In the genomic region with DNA sequence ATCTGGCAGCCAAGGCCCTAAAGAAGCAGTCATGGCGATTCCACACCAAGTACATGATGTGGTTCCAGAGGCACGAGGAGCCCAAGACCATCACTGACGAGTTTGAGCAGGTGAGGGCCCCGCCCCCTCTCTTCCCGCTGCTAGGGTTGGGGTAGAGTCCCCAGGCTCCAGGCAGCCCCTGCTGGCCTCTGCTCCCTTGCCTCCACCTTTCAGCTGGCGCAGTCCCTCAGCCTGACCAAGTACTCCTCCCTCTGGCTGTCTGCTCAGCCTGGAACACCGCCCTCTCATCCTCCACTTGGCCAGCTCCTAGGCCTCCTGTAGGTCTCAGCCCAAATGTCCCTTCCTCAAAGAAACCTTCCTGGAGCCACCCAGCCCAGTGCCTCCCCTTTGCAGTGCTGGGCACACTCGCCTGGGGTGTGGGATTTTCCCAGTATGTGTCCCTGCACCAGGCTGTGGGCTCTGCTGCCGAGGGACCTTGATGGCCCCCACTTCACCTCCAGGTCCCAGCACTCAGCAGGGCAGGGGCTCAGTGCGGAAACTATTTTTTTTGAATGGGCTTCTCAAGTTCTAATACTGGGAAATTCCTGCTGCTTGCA, we compare ENCODE assay signal across 17 cellular contexts. TPM values are rescaled to one million over a fixed set of nuclear protein-coding genes. Genes with fewer than 3 reads are reported as not detected.
DNase-seq lines count a peak whose midpoint lies in the region; ATAC-seq, FAIRE-seq and TF ChIP-seq lines count a peak whose summit lies in the region.
"Had no signal": no experiment of that assay in that cellular context is flagged by ENCODE, and none has a peak within 500 bp of the region (broad histone marks: within the 10 kb centered on the region; RNA-seq: fewer than 3 reads in every experiment).

No MANE protein-coding gene starts in this region.

- DNase-seq in A549 (ENCODE audit: low read depth in 1 of 2, low spot score in 1 of 2) = no peak
- no peak for DNase-seq in CD8-positive, alpha-beta T cell
- DNase-seq in activated T-helper 2 cell treated with anti-CD3 and anti-CD28 coated beads, Interferon-gamma antibody, Interleukin-2, Interleukin-4, amounts not matched to agents 10 μg/mL and 5 μg/mL and 100 μg/mL, durations not matched to agents 14 hours and 24 hours and 36 hours (ENCODE audit: low spot score) = no peak
- no peak for DNase-seq in SHP77 treated with DMSO at 0.1 percent for 48 hours (lab: John Stamatoyannopoulos, UW)
- no peak for DNase-seq in kidney tubule cell (ENCODE audit: low spot score)
- DNase-seq in NCI-H2081 (lab: John Stamatoyannopoulos, UW) = no peak
- no peak for DNase-seq in hippocampal formation (lab: John Stamatoyannopoulos, UW)
- DNase-seq: activated gamma-delta T cell treated with Interleukin-2 at 50 U/mL for 16 hours; GOT3; head of caudate nucleus; KG1; NCI-H526 treated with DMSO at 0.1 percent for 48 hours; stimulated activated CD4-positive, alpha-beta T cell treated with anti-CD3 and anti-CD28 coated beads, Interleukin-4, amount 100 ng/mL, for 4 hours had no signal

- H3K4me2 ChIP-seq in A549 = no peak overlapping the region

- CTCF ChIA-PET in A549 (lab: Yijun Ruan, JAX) = interaction anchor here (4.9 kb wide), 1 partner anchor 15 kb away, joined by 25 read pairs; no protein-coding TSS in a partner anchor
- CTCF ChIA-PET in CD8-positive, alpha-beta T cell (lab: Charles Lee) = no interaction called here

- 90% methylated on average over 10 of the region's 10 CpGs for WGBS in A549 (ENCODE audit: missing lambda C conversion rate)
- 85 to 92% methylated on average over 9 to 10 of the region's 10 CpGs for WGBS in mesodermal cell (ENCODE audit: insufficient coverage in 2 of 2), 2 experiments

- intact Hi-C loops in CD8-positive, alpha-beta T cell (cut with DNase I, micrococcal nuclease) = no loop called here
- intact Hi-C loops in activated T-helper 2 cell treated with anti-CD3 and anti-CD28 coated beads, Interferon-gamma antibody, Interleukin-2, Interleukin-4, amounts not matched to agents 10 μg/mL and 5 μg/mL and 100 μg/mL, durations not matched to agents 14 hours and 24 hours and 36 hours (cut with micrococcal nuclease) = no loop called here

- no peaks in the 10 kb centered on the region for H3K27me3 Mint-ChIP-seq in CD8-positive, alpha-beta T cell (ENCODE audit: low read depth)
- no peaks in the 10 kb centered on the region for H3K27me3 Mint-ChIP-seq in activated T-helper 2 cell treated with anti-CD3 and anti-CD28 coated beads, Interferon-gamma antibody, Interleukin-2, Interleukin-4, amounts not matched to agents 10 μg/mL and 5 μg/mL and 100 μg/mL, durations not matched to agents 14 hours and 24 hours and 36 hours (ENCODE audit: low read depth)

- POLR2A ChIA-PET in A549 (lab: Yijun Ruan, JAX) = interaction anchor here (2.1 kb wide), 1 partner anchor 17 kb away, joined by 10 read pairs; the partner anchor contains the start of gene CNOT3
- POLR2A ChIA-PET in CD8-positive, alpha-beta T cell (lab: Charles Lee) = no interaction called here

- ATAC-seq in A549 = peak; percentile 9 to 14; a peak in 3 of 6 replicates
- no peak for ATAC-seq in CD8-positive, alpha-beta T cell
- ATAC-seq: stimulated activated effector memory CD8-positive, alpha-beta T cell treated with anti-CD3 and anti-CD28 coated beads, Interleukin-12 subunit alpha, Interleukin-12 subunit beta, amount 100 ng/mL, for 72 hours had no signal

- peaks cover 76% of the 10 kb centered on the region for H3K36me3 ChIP-seq in CD8-positive, alpha-beta T cell (ENCODE audit: insufficient read depth, low read length)
- H3K36me3 ChIP-seq in mesodermal cell (ENCODE audit: control insufficient read depth, insufficient read depth, low read length) = peaks cover 91% of the 10 kb centered on the region

- no peaks in the 10 kb centered on the region for H3K27me3 ChIP-seq in CD8-positive, alpha-beta T cell (ENCODE audit: insufficient read depth, low read length)
- H3K27me3 ChIP-seq: right atrium auricular region had no signal

- H3K9me3 Mint-ChIP-seq in CD8-positive, alpha-beta T cell = no peaks in the 10 kb centered on the region
- no peaks in the 10 kb centered on the region for H3K9me3 Mint-ChIP-seq in activated T-helper 2 cell treated with anti-CD3 and anti-CD28 coated beads, Interferon-gamma antibody, Interleukin-2, Interleukin-4, amounts not matched to agents 10 μg/mL and 5 μg/mL and 100 μg/mL, durations not matched to agents 14 hours and 24 hours and 36 hours
- H3K9me3 Mint-ChIP-seq: stimulated activated effector memory CD8-positive, alpha-beta T cell treated with anti-CD3 and anti-CD28 coated beads, Interleukin-12 subunit alpha, Interleukin-12 subunit beta, amount 100 ng/mL, for 72 hours had no signal

- H3K4me1 ChIP-seq in A549 (peaks cover 10% of the 10 kb centered on the region), mesodermal cell (ENCODE audit: control insufficient read depth, insufficient read depth, low read length, poor library complexity, severe bottlenecking) (peaks cover 13% of the 10 kb centered on the region)
- peaks cover 51% of the 10 kb centered on the region for H3K4me1 ChIP-seq in CD8-positive, alpha-beta T cell (ENCODE audit: insufficient read depth, low read length)

- TF ChIP-seq EP300 in A549 (IDR thresholded peaks at IDR 0.05) = no peak

- no peak for TF ChIP-seq CTCF in A549 (IDR thresholded peaks at IDR 0.05)
- TF ChIP-seq CTCF in CD8-positive, alpha-beta T cell (IDR thresholded peaks at IDR 0.05) = no peak

- H3K36me3 Mint-ChIP-seq in CD8-positive, alpha-beta T cell = peaks cover 87% of the 10 kb centered on the region
- H3K36me3 Mint-ChIP-seq in activated T-helper 2 cell treated with anti-CD3 and anti-CD28 coated beads, Interferon-gamma antibody, Interleukin-2, Interleukin-4, amounts not matched to agents 10 μg/mL and 5 μg/mL and 100 μg/mL, durations not matched to agents 14 hours and 24 hours and 36 hours (ENCODE audit: low read depth) = peaks cover 70% of the 10 kb centered on the region

- TF ChIP-seq POLR2A in A549 (IDR thresholded peaks at IDR 0.05; ENCODE audit: low read length) = no peak

- H3K4me3 ChIP-seq in A549 = no peak overlapping the region
- no peak overlapping the region for H3K4me3 ChIP-seq in CD8-positive, alpha-beta T cell (ENCODE audit: low read depth, low read length)
- no peak overlapping the region for H3K4me3 ChIP-seq in mesodermal cell (ENCODE audit: extremely low read depth, insufficient read depth, low read length, poor library complexity, severe bottlenecking)
- H3K4me3 ChIP-seq: right atrium auricular region had no signal

- H3K27ac ChIP-seq in A549 = no peak overlapping the region
- H3K27ac ChIP-seq in CD8-positive, alpha-beta T cell (ENCODE audit: low read depth, low read length) = peak overlapping the region; percentile 13
- peak overlapping the region; percentile 45 for H3K27ac ChIP-seq in mesodermal cell (ENCODE audit: low read depth, low read length, severe bottlenecking)
- H3K27ac ChIP-seq: C4-2B had no signal

- TF ChIP-seq RAD21 in A549 (conservative IDR thresholded peaks at IDR 0.05 in 1 of 2, IDR thresholded peaks at IDR 0.05 in 1 of 2) = no peak

- H3K9me3 ChIP-seq in A549 = no peaks in the 10 kb centered on the region
- no peaks in the 10 kb centered on the region for H3K9me3 ChIP-seq in CD8-positive, alpha-beta T cell (ENCODE audit: low read length)
- no peaks in the 10 kb centered on the region for H3K9me3 ChIP-seq in mesodermal cell (ENCODE audit: control insufficient read depth, low read length)
- H3K9me3 ChIP-seq: right atrium auricular region had no signal

- no peak for FAIRE-seq in A549 (lab: Jason Lieb, UNC)

- peaks cover 42% of the 10 kb centered on the region for H3K4me1 Mint-ChIP-seq in CD8-positive, alpha-beta T cell (ENCODE audit: low read depth)
- peaks cover 21% of the 10 kb centered on the region for H3K4me1 Mint-ChIP-seq in activated T-helper 2 cell treated with anti-CD3 and anti-CD28 coated beads, Interferon-gamma antibody, Interleukin-2, Interleukin-4, amounts not matched to agents 10 μg/mL and 5 μg/mL and 100 μg/mL, durations not matched to agents 14 hours and 24 hours and 36 hours (ENCODE audit: low read depth)

- no peak overlapping the region for H3K4me3 Mint-ChIP-seq in CD8-positive, alpha-beta T cell
- no peak overlapping the region for H3K4me3 Mint-ChIP-seq in activated T-helper 2 cell treated with anti-CD3 and anti-CD28 coated beads, Interferon-gamma antibody, Interleukin-2, Interleukin-4, amounts not matched to agents 10 μg/mL and 5 μg/mL and 100 μg/mL, durations not matched to agents 14 hours and 24 hours and 36 hours (ENCODE audit: low read depth)
- H3K4me3 Mint-ChIP-seq: stimulated activated effector memory CD8-positive, alpha-beta T cell treated with anti-CD3 and anti-CD28 coated beads, Interleukin-12 subunit alpha, Interleukin-12 subunit beta, amount 100 ng/mL, for 72 hours had no signal

- H3K27ac Mint-ChIP-seq in CD8-positive, alpha-beta T cell = peak overlapping the region; percentile 84
- peak overlapping the region; percentile 24 for H3K27ac Mint-ChIP-seq in activated T-helper 2 cell treated with anti-CD3 and anti-CD28 coated beads, Interferon-gamma antibody, Interleukin-2, Interleukin-4, amounts not matched to agents 10 μg/mL and 5 μg/mL and 100 μg/mL, durations not matched to agents 14 hours and 24 hours and 36 hours

RNA-seq across cellular contexts. Expression of gene LENG1, which starts 5.7 kb away (rescaled TPM):
- polyA plus RNA-seq in A549 (2011; rRNA removed) (6.8 and 13.3 TPM in 2 replicates), A549 (2017; fragmentation: RNase III; extraction: RNeasy Plus Mini Kit Qiagen cat#74134 plus additional on column Dnase treatment) (11.1 to 13.9 TPM (median 13.8 TPM) in 3 replicates)
- polyA plus RNA-seq in A549 (2012; cell fraction: cytosol; rRNA removed) = 6.9 and 8.1 TPM in 2 replicates
- 4.8 and 5.1 TPM in 2 replicates for polyA plus RNA-seq in A549 (2012; cell fraction: nucleus; rRNA removed)
- polyA minus RNA-seq in A549 (2011; rRNA and poly(A)+ RNA removed) = 1.1 and 1.2 TPM in 2 replicates
- 10 to 100 TPM; 15.5 to 15.8 TPM for total RNA-seq in CD8-positive, alpha-beta T cell
- total RNA-seq in activated T-helper 2 cell treated with anti-CD3 and anti-CD28 coated beads, Interferon-gamma antibody, Interleukin-2, Interleukin-4, amounts not matched to agents 10 μg/mL and 5 μg/mL and 100 μg/mL, durations not matched to agents 14 hours and 24 hours and 36 hours = 4.0 and 5.1 TPM in 2 replicates
- polyA plus RNA-seq in mesodermal cell (2013, experiment 1 of 2) = 6.3 TPM
- 5.9 TPM for polyA plus RNA-seq in mesodermal cell (2013, experiment 2 of 2)

RNA-seq across cellular contexts. Expression of gene CNOT3, which starts 16.3 kb away (rescaled TPM):
- polyA plus RNA-seq in A549 (2011; rRNA removed) = 24.9 and 28.3 TPM in 2 replicates
- polyA plus RNA-seq in A549 (2012; cell fraction: cytosol; rRNA removed) = 26.3 and 28.5 TPM in 2 replicates
- 36.4 and 44.1 TPM in 2 replicates for polyA plus RNA-seq in A549 (2012; cell fraction: nucleus; rRNA removed)
- 59.2 to 62.6 TPM (median 62.4 TPM) in 3 replicates for polyA plus RNA-seq in A549 (2017; fragmentation: RNase III; extraction: RNeasy Plus Mini Kit Qiagen cat#74134 plus additional on column Dnase treatment)
- 29.7 and 32.5 TPM in 2 replicates for polyA minus RNA-seq in A549 (2011; rRNA and poly(A)+ RNA removed)
- total RNA-seq in CD8-positive, alpha-beta T cell = 10 to 100 TPM; 30.8 to 42.3 TPM
- 61.6 and 67.5 TPM in 2 replicates for total RNA-seq in activated T-helper 2 cell treated with anti-CD3 and anti-CD28 coated beads, Interferon-gamma antibody, Interleukin-2, Interleukin-4, amounts not matched to agents 10 μg/mL and 5 μg/mL and 100 μg/mL, durations not matched to agents 14 hours and 24 hours and 36 hours
- 59.3 TPM for polyA plus RNA-seq in mesodermal cell (2013, experiment 1 of 2)
- polyA plus RNA-seq in mesodermal cell (2013, experiment 2 of 2) = 53.7 TPM

RNA-seq across cellular contexts. Expression of gene TMC4, which starts 19.1 kb away (rescaled TPM):
- polyA plus RNA-seq in A549 (2011; rRNA removed) (0.61 and 0.84 TPM in 2 replicates), A549 (2017; fragmentation: RNase III; extraction: RNeasy Plus Mini Kit Qiagen cat#74134 plus additional on column Dnase treatment) (0.85 to 1.5 TPM (median 1.2 TPM) in 3 replicates)
- 0.93 and 1.1 TPM in 2 replicates for polyA plus RNA-seq in A549 (2012; cell fraction: cytosol; rRNA removed)
- 2.6 and 2.9 TPM in 2 replicates for polyA plus RNA-seq in A549 (2012; cell fraction: nucleus; rRNA removed)
- 0.15 and 0.29 TPM in 2 replicates for polyA minus RNA-seq in A549 (2011; rRNA and poly(A)+ RNA removed)
- not detected for total RNA-seq in CD8-positive, alpha-beta T cell
- total RNA-seq in activated T-helper 2 cell treated with anti-CD3 and anti-CD28 coated beads, Interferon-gamma antibody, Interleukin-2, Interleukin-4, amounts not matched to agents 10 μg/mL and 5 μg/mL and 100 μg/mL, durations not matched to agents 14 hours and 24 hours and 36 hours = 0.16 and 0.37 TPM in 2 replicates
- 0.63 TPM for polyA plus RNA-seq in mesodermal cell (2013, experiment 1 of 2)
- polyA plus RNA-seq in mesodermal cell (2013, experiment 2 of 2) = 0.76 TPM

RNA-seq across cellular contexts. Expression of gene MBOAT7, which starts 35.6 kb away (rescaled TPM):
- polyA plus RNA-seq in A549 (2011; rRNA removed) (42.1 and 52.4 TPM in 2 replicates), A549 (2017; fragmentation: RNase III; extraction: RNeasy Plus Mini Kit Qiagen cat#74134 plus additional on column Dnase treatment) (129 to 142 TPM (median 133 TPM) in 3 replicates)
- polyA plus RNA-seq in A549 (2012; cell fraction: cytosol; rRNA removed) = 81.6 and 121 TPM in 2 replicates
- 201 and 292 TPM in 2 replicates for polyA plus RNA-seq in A549 (2012; cell fraction: nucleus; rRNA removed)
- polyA minus RNA-seq in A549 (2011; rRNA and poly(A)+ RNA removed) = 29.0 and 46.8 TPM in 2 replicates
- total RNA-seq in CD8-positive, alpha-beta T cell = 10 to 100 TPM; 10.0 to 13.1 TPM
- 311 and 318 TPM in 2 replicates for total RNA-seq in activated T-helper 2 cell treated with anti-CD3 and anti-CD28 coated beads, Interferon-gamma antibody, Interleukin-2, Interleukin-4, amounts not matched to agents 10 μg/mL and 5 μg/mL and 100 μg/mL, durations not matched to agents 14 hours and 24 hours and 36 hours
- polyA plus RNA-seq in mesodermal cell (2013, experiment 1 of 2) = 240 TPM
- 192 TPM for polyA plus RNA-seq in mesodermal cell (2013, experiment 2 of 2)

RNA-seq across cellular contexts. Expression of gene TSEN34, which starts 37.3 kb away (rescaled TPM):
- polyA plus RNA-seq in A549 (2011; rRNA removed) = 53.4 and 61.1 TPM in 2 replicates
- 140 and 185 TPM in 2 replicates for polyA plus RNA-seq in A549 (2012; cell fraction: cytosol; rRNA removed)
- 146 and 170 TPM in 2 replicates for polyA plus RNA-seq in A549 (2012; cell fraction: nucleus; rRNA removed)
- polyA plus RNA-seq in A549 (2017; fragmentation: RNase III; extraction: RNeasy Plus Mini Kit Qiagen cat#74134 plus additional on column Dnase treatment) = 79.0 to 90.9 TPM (median 87.7 TPM) in 3 replicates
- 41.8 and 48.8 TPM in 2 replicates for polyA minus RNA-seq in A549 (2011; rRNA and poly(A)+ RNA removed)
- 10 to 100 TPM; 13.9 to 14.6 TPM for total RNA-seq in CD8-positive, alpha-beta T cell
- total RNA-seq in activated T-helper 2 cell treated with anti-CD3 and anti-CD28 coated beads, Interferon-gamma antibody, Interleukin-2, Interleukin-4, amounts not matched to agents 10 μg/mL and 5 μg/mL and 100 μg/mL, durations not matched to agents 14 hours and 24 hours and 36 hours = 16.8 and 19.0 TPM in 2 replicates
- polyA plus RNA-seq in mesodermal cell (2013, experiment 1 of 2) = 54.2 TPM
- 41.3 TPM for polyA plus RNA-seq in mesodermal cell (2013, experiment 2 of 2)

Comparison
In these comparisons a context has a peak if more than half of its experiments do, and no peak if none do; other contexts are left out.
1. H3K27ac ChIP-seq: peak in CD8-positive, alpha-beta T cell (single experiment) and mesodermal cell (single experiment); none in A549 (0 of 2).